15 cellular contexts compared by ENCODE assay signal in genomic region chr22:46362221-46362933, GRCh38. TPM values are rescaled to one million over a fixed set of nuclear protein-coding genes. Genes with fewer than 3 reads are reported as not detected.
DNase-seq lines count a peak whose midpoint lies in the region; ATAC-seq and TF ChIP-seq lines count a peak whose summit lies in the region.
"Had no signal": no experiment of that assay in that cellular context is flagged by ENCODE, and none has a peak within 500 bp of the region (broad histone marks: within the 10 kb centered on the region; RNA-seq: fewer than 3 reads in every experiment).

No MANE protein-coding gene starts in this region.

- peaks cover 0 to under 1% (median 0%) of the 10 kb centered on the region in 3 donors for H3K36me3 ChIP-seq in Peyer's patch
- no peaks in the 10 kb centered on the region for H3K36me3 ChIP-seq in transverse colon
- H3K36me3 ChIP-seq: left ventricle myocardium inferior, uterus had no signal

- H3K27me3 ChIP-seq in Peyer's patch (no peaks in the 10 kb centered on the region), transverse colon (peaks cover 7% of the 10 kb centered on the region)
- H3K27me3 ChIP-seq: SJSA1, uterus had no signal

- no peak overlapping the region for H3K4me3 Mint-ChIP-seq in activated T-cell treated with anti-CD3 and anti-CD28 coated beads, Interleukin-2, amount 50 U/mL, for 72 hours

- TF ChIP-seq POLR2A in Peyer's patch (IDR thresholded peaks at IDR 0.05) (no peak), transverse colon (IDR thresholded peaks at IDR 0.05) (no peak)

- TF ChIP-seq CTCF in Peyer's patch (IDR thresholded peaks at IDR 0.05): no peak
- no peak for TF ChIP-seq CTCF in transverse colon (IDR thresholded peaks at IDR 0.05)

- H3K27ac ChIP-seq in Peyer's patch (no peak overlapping the region), transverse colon (no peak overlapping the region)
- H3K27ac ChIP-seq: left ventricle myocardium inferior, SJSA1, uterus had no signal

- DNase-seq in activated T-cell treated with anti-CD3 and anti-CD28 coated beads, Interleukin-2, amount 50 U/mL, for 72 hours: no peak
- DNase-seq in activated T-cell treated with anti-CD3 and anti-CD28 coated beads for 4 hours: no peak
- peak; percentile 31 to 69 (median 50) for DNase-seq in Peyer's patch
- DNase-seq in left lobe of liver (ENCODE audit: low spot score): peak; percentile 78
- DNase-seq in transverse colon: peak; percentile 31
- no peak for DNase-seq in mucosa of gallbladder (ENCODE audit: low spot score)
- DNase-seq: activated CD8-positive, alpha-beta memory T cell treated with anti-CD3 and anti-CD28 coated beads for 24 hours; activated effector memory CD4-positive, alpha-beta T cell treated with anti-CD3 and anti-CD28 coated beads, Interleukin-2, amount 50 U/mL, for 16 hours; left ventricle myocardium inferior; NCI-H2029 treated with DMSO at 0.1 percent for 48 hours; stimulated activated naive CD4-positive, alpha-beta T cell; uterus had no signal

- no peaks in the 10 kb centered on the region for H3K27me3 Mint-ChIP-seq in activated T-cell treated with anti-CD3 and anti-CD28 coated beads, Interleukin-2, amount 50 U/mL, for 72 hours (ENCODE audit: low read depth)

- H3K4me1 ChIP-seq in Peyer's patch: peaks cover 0 to 2% (median under 1%) of the 10 kb centered on the region in 4 donors
- no peaks in the 10 kb centered on the region for H3K4me1 ChIP-seq in transverse colon
- H3K4me1 ChIP-seq: left ventricle myocardium inferior, SJSA1, uterus had no signal

- H3K9me3 Mint-ChIP-seq in activated T-cell treated with anti-CD3 and anti-CD28 coated beads, Interleukin-2, amount 50 U/mL, for 72 hours: no peaks in the 10 kb centered on the region

- ATAC-seq in activated T-cell treated with anti-CD3 and anti-CD28 coated beads, Interleukin-2, amount 50 U/mL, for 72 hours (replicated peaks in 1 of 2): peak; percentile 18 to 28
- ATAC-seq in left lobe of liver (peak; percentile 78), HG03108 (IDR thresholded peaks at IDR 0.05; ENCODE audit: unreplicated experiment) (no peak), HG02610 (IDR thresholded peaks at IDR 0.05; ENCODE audit: unreplicated experiment) (no peak)

- H3K36me3 Mint-ChIP-seq in activated T-cell treated with anti-CD3 and anti-CD28 coated beads, Interleukin-2, amount 50 U/mL, for 72 hours (ENCODE audit: insufficient read depth in 2 of 2): no peaks in the 10 kb centered on the region

- H3K4me3 ChIP-seq in Peyer's patch: no peak overlapping the region
- no peak overlapping the region for H3K4me3 ChIP-seq in transverse colon
- H3K4me3 ChIP-seq: left ventricle myocardium inferior, SJSA1, uterus had no signal

- no peaks in the 10 kb centered on the region for H3K4me1 Mint-ChIP-seq in activated T-cell treated with anti-CD3 and anti-CD28 coated beads, Interleukin-2, amount 50 U/mL, for 72 hours (ENCODE audit: low read depth)

- in situ Hi-C loops in transverse colon (cut with MboI; ENCODE audit: low pct_ligation_motif_present in 1 of 4, low pct_unique_long_range_greater_than_20kb in 1 of 4, low sequenced_read_pairs in 3 of 4): loop anchor here in 2 of 4 donors (5.0 to 10.0 kb wide), 2 partner anchors 180 to 182 kb away; no protein-coding TSS in a partner anchor

- no peak overlapping the region for H3K27ac Mint-ChIP-seq in activated T-cell treated with anti-CD3 and anti-CD28 coated beads, Interleukin-2, amount 50 U/mL, for 72 hours

- H3K9me3 ChIP-seq in Peyer's patch (no peaks in the 10 kb centered on the region), transverse colon (no peaks in the 10 kb centered on the region)
- H3K9me3 ChIP-seq: left ventricle myocardium inferior, SJSA1, uterus had no signal

- 70 to 77% methylated on average over 2 to 24 of the region's 24 CpGs for WGBS in transverse colon (ENCODE audit: low coverage in 1 of 2), 2 donors

- intact Hi-C loops in transverse colon (cut with DNase I; ENCODE audit: low total_unique reads): no loop called here

- no peak for TF ChIP-seq EP300 in transverse colon (IDR thresholded peaks at IDR 0.05; ENCODE audit: low read depth)

RNA-seq across cellular contexts. Expression of gene TRMU, which starts 26.9 kb away (rescaled TPM):
- 10 to 100 TPM; 65.3 to 69.7 TPM for total RNA-seq in activated T-cell treated with anti-CD3 and anti-CD28 coated beads, Interleukin-2, amount 50 U/mL, for 72 hours
- 100 to 1,000 TPM in 1 of 4 donors, 10 to 100 TPM in 3; 35.2 to 101 (median 83.3) TPM for total RNA-seq in Peyer's patch
- 23.6 TPM for total RNA-seq in left lobe of liver
- total RNA-seq in transverse colon: 10 to 100 TPM; 33.7 to 90.0 (median 38.5) TPM
- 43.5 TPM for total RNA-seq in mucosa of gallbladder

Comparison
In these comparisons a context has a peak if more than half of its experiments do, and no peak if none do; other contexts are left out.
1. ATAC-seq: peak in activated T-cell treated with anti-CD3 and anti-CD28 coated beads, Interleukin-2, amount 50 U/mL, for 72 hours (2 of 2) and left lobe of liver (single experiment); none in HG03108 (single experiment) and HG02610 (single experiment).
2. DNase-seq: peak in Peyer's patch (3 of 3), left lobe of liver (single experiment) and transverse colon (single experiment); none in activated T-cell treated with anti-CD3 and anti-CD28 coated beads, Interleukin-2, amount 50 U/mL, for 72 hours (0 of 2), activated T-cell treated with anti-CD3 and anti-CD28 coated beads for 4 hours (single experiment) and mucosa of gallbladder (single experiment).